In genomic region chr22:49829044-49829719, GRCh38 we compare ENCODE assay signal across 12 cellular contexts. TPM values are rescaled to one million over a fixed set of nuclear protein-coding genes. Genes with fewer than 3 reads are reported as not detected.
A peak's percentile ranks its signal among the peaks of the same experiment; 100 is the strongest.
DNase-seq lines count a peak whose midpoint lies in the region; ATAC-seq and TF ChIP-seq lines count a peak whose summit lies in the region.
"Had no signal": no experiment of that assay in that cellular context is flagged by ENCODE, and none has a peak within 500 bp of the region (broad histone marks: within the 10 kb centered on the region; RNA-seq: fewer than 3 reads in every experiment).

No MANE protein-coding gene starts in this region.

- H3K27me3 Mint-ChIP-seq in activated naive CD4-positive, alpha-beta T cell treated with anti-CD3 and anti-CD28 coated beads, Interleukin-2, amount 50 U/mL, for 24 hours = no peaks in the 10 kb centered on the region
- H3K27me3 Mint-ChIP-seq in activated B cell treated with CpG ODN at 0.5 μM for 24 hours (peaks cover 4% of the 10 kb centered on the region), endothelial cell (ENCODE audit: unreplicated experiment) (peaks cover 3% of the 10 kb centered on the region), HFFc6 (ENCODE audit: insufficient read depth) (peaks cover 10% of the 10 kb centered on the region)
- H3K27me3 Mint-ChIP-seq in stimulated activated naive CD8-positive, alpha-beta T cell treated with anti-CD3 and anti-CD28 coated beads, Interleukin-15, amount 100 ng/mL, for 72 hours = no peaks in the 10 kb centered on the region

- DNase-seq in activated naive CD4-positive, alpha-beta T cell treated with Interleukin-2 at 50 U/mL for 16 hours = no peak
- DNase-seq in activated B cell treated with CpG ODN at 0.5 μM for 24 hours (no peak), endothelial cell (ENCODE audit: low spot score) (no peak), HFFc6 (no peak), HK-2 (ENCODE audit: unreplicated experiment) (no peak)
- no peak for DNase-seq in stimulated activated naive CD8-positive, alpha-beta T cell treated with anti-CD3 and anti-CD28 coated beads, Interleukin-15, amount 100 ng/mL, for 72 hours
- DNase-seq: foreskin melanocyte, Kasumi-1, NCI-H2029, NCI-H774 had no signal

- H3K4me1 Mint-ChIP-seq in activated naive CD4-positive, alpha-beta T cell treated with anti-CD3 and anti-CD28 coated beads, Interleukin-2, amount 50 U/mL, for 24 hours = peaks cover 40% of the 10 kb centered on the region
- H3K4me1 Mint-ChIP-seq in activated B cell treated with CpG ODN at 0.5 μM for 24 hours (peaks cover 39% of the 10 kb centered on the region), endothelial cell (ENCODE audit: unreplicated experiment) (peaks cover 21% of the 10 kb centered on the region), HFFc6 (ENCODE audit: low read depth) (peaks cover 19% of the 10 kb centered on the region)
- peaks cover 44% of the 10 kb centered on the region for H3K4me1 Mint-ChIP-seq in stimulated activated naive CD8-positive, alpha-beta T cell treated with anti-CD3 and anti-CD28 coated beads, Interleukin-15, amount 100 ng/mL, for 72 hours

- TF ChIP-seq CTCF in activated B cell treated with CpG ODN at 0.5 μM for 24 hours (IDR thresholded peaks at IDR 0.05) (no peak), endothelial cell (IDR thresholded peaks at IDR 0.05; ENCODE audit: unreplicated experiment) (no peak), HFFc6 (IDR thresholded peaks at IDR 0.05) (no peak)

- peaks cover 3% of the 10 kb centered on the region for H3K9me3 Mint-ChIP-seq in activated naive CD4-positive, alpha-beta T cell treated with anti-CD3 and anti-CD28 coated beads, Interleukin-2, amount 50 U/mL, for 24 hours
- H3K9me3 Mint-ChIP-seq in activated B cell treated with CpG ODN at 0.5 μM for 24 hours (no peaks in the 10 kb centered on the region), endothelial cell (ENCODE audit: unreplicated experiment) (no peaks in the 10 kb centered on the region), HFFc6 (peaks cover 8% of the 10 kb centered on the region; the same call in 1 of the 2 replicates)
- H3K9me3 Mint-ChIP-seq in stimulated activated naive CD8-positive, alpha-beta T cell treated with anti-CD3 and anti-CD28 coated beads, Interleukin-15, amount 100 ng/mL, for 72 hours = no peaks in the 10 kb centered on the region

- peak overlapping the region; percentile 93 for H3K27ac Mint-ChIP-seq in activated naive CD4-positive, alpha-beta T cell treated with anti-CD3 and anti-CD28 coated beads, Interleukin-2, amount 50 U/mL, for 24 hours
- H3K27ac Mint-ChIP-seq in activated B cell treated with CpG ODN at 0.5 μM for 24 hours = peak overlapping the region; percentile 63
- no peak overlapping the region for H3K27ac Mint-ChIP-seq in endothelial cell (ENCODE audit: unreplicated experiment)
- H3K27ac Mint-ChIP-seq in stimulated activated naive CD8-positive, alpha-beta T cell treated with anti-CD3 and anti-CD28 coated beads, Interleukin-15, amount 100 ng/mL, for 72 hours = peak overlapping the region in 1 of 2 donors; percentile 67
- H3K27ac Mint-ChIP-seq in HFFc6 = no peak overlapping the region

- ATAC-seq in activated B cell treated with CpG ODN at 0.5 μM for 24 hours (ENCODE audit: low read depth) (no peak), HG02870 (IDR thresholded peaks at IDR 0.05; ENCODE audit: unreplicated experiment) (no peak)
- ATAC-seq in stimulated activated naive CD8-positive, alpha-beta T cell treated with anti-CD3 and anti-CD28 coated beads, Interleukin-15, amount 100 ng/mL, for 72 hours = no peak

- intact Hi-C loops in activated B cell treated with CpG ODN at 0.5 μM for 24 hours (cut with micrococcal nuclease) = loop anchor here (5.0 to 10.0 kb wide), 2 partner anchors 206 to 363 kb away; no protein-coding TSS in a partner anchor

- CTCF ChIA-PET in activated B cell treated with CpG ODN at 0.5 μM for 24 hours (lab: Charles Lee) = interaction anchor here (1.1 kb wide), 1 partner anchor 12 kb away, joined by 4 read pairs; no protein-coding TSS in a partner anchor

- peaks cover 1% of the 10 kb centered on the region for H3K36me3 Mint-ChIP-seq in activated naive CD4-positive, alpha-beta T cell treated with anti-CD3 and anti-CD28 coated beads, Interleukin-2, amount 50 U/mL, for 24 hours
- H3K36me3 Mint-ChIP-seq in activated B cell treated with CpG ODN at 0.5 μM for 24 hours (ENCODE audit: low read depth) (peaks cover 14% of the 10 kb centered on the region), endothelial cell (ENCODE audit: low read depth, unreplicated experiment) (peaks cover 5% of the 10 kb centered on the region), HFFc6 (ENCODE audit: low read depth) (peaks cover 10% of the 10 kb centered on the region)

- POLR2A ChIA-PET in activated B cell treated with CpG ODN at 0.5 μM for 24 hours (lab: Charles Lee) = interaction anchor here (0.6 to 1.7 kb wide), 4 partner anchors 9 to 133 kb away, joined by 3 to 7 read pairs (median 4); no protein-coding TSS in a partner anchor

- peak overlapping the region; percentile 81 for H3K4me3 Mint-ChIP-seq in activated naive CD4-positive, alpha-beta T cell treated with anti-CD3 and anti-CD28 coated beads, Interleukin-2, amount 50 U/mL, for 24 hours
- H3K4me3 Mint-ChIP-seq in activated B cell treated with CpG ODN at 0.5 μM for 24 hours (peak overlapping the region; percentile 51), endothelial cell (ENCODE audit: unreplicated experiment) (peak overlapping the region; percentile 59), HFFc6 (no peak overlapping the region)
- H3K4me3 Mint-ChIP-seq in stimulated activated naive CD8-positive, alpha-beta T cell treated with anti-CD3 and anti-CD28 coated beads, Interleukin-15, amount 100 ng/mL, for 72 hours = peak overlapping the region; percentile 49 to 53

RNA-seq across cellular contexts. Expression of gene BRD1, which starts 1.5 kb away (rescaled TPM):
- 37.5 and 45.8 TPM in 2 replicates for total RNA-seq in activated B cell treated with CpG ODN at 0.5 μM for 24 hours
- total RNA-seq in endothelial cell (ENCODE audit: unreplicated experiment) = 40.3 TPM
- 10 to 100 TPM; 17.2 to 20.8 (median 18.1) TPM for total RNA-seq in HFFc6 (2021; fragmentation: NEBNext Ultra II Directional; extraction: Animal tissue kit (Norgen Biotek cat#: 25700))

RNA-seq across cellular contexts. Expression of gene ZBED4, which starts 24.5 kb away (rescaled TPM):
- total RNA-seq in activated B cell treated with CpG ODN at 0.5 μM for 24 hours = 16.0 and 17.3 TPM in 2 replicates
- total RNA-seq in endothelial cell (ENCODE audit: unreplicated experiment) = 22.6 TPM
- total RNA-seq in HFFc6 (2021; fragmentation: NEBNext Ultra II Directional; extraction: Animal tissue kit (Norgen Biotek cat#: 25700)) = 10 to 100 TPM in 1 of 6 experiments, 1 to 10 TPM in 5; 7.9 to 10.9 (median 9.0) TPM

Comparison
In these comparisons a context has a peak if more than half of its experiments do, and no peak if none do; other contexts are left out.
1. H3K27ac Mint-ChIP-seq: peak in activated naive CD4-positive, alpha-beta T cell treated with anti-CD3 and anti-CD28 coated beads, Interleukin-2, amount 50 U/mL, for 24 hours (single experiment) and activated B cell treated with CpG ODN at 0.5 μM for 24 hours (single experiment); none in endothelial cell (single experiment) and HFFc6 (single experiment).